In the genomic region with DNA sequence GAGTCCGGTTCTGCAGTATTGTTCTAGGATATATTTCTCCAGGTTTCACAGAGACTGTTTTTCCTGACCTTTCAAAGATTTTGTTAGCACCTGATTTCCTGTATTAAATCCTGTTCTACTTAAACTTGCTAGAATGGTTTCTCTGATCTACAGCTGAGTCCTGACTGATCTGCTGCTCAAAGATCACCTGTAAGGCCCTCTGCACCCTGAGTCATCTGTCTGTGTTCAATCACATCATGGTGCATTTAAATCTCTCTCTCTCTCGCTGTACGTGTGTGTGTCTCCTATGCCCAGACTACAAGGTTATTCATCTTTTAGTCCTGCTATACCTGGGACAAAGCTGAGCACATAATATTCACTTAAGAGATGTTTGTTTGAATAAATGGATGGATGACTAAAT, we compare ENCODE assay signal across 1 cellular context.
TF ChIP-seq lines count a peak whose summit lies in the region.

No MANE protein-coding gene starts in this region.

TF ChIP-seq in GM23338, 12 proteins besides CTCF, POLR2A, EP300 and RAD21 (continued from another document):
- TF ChIP-seq, protein P1, sequence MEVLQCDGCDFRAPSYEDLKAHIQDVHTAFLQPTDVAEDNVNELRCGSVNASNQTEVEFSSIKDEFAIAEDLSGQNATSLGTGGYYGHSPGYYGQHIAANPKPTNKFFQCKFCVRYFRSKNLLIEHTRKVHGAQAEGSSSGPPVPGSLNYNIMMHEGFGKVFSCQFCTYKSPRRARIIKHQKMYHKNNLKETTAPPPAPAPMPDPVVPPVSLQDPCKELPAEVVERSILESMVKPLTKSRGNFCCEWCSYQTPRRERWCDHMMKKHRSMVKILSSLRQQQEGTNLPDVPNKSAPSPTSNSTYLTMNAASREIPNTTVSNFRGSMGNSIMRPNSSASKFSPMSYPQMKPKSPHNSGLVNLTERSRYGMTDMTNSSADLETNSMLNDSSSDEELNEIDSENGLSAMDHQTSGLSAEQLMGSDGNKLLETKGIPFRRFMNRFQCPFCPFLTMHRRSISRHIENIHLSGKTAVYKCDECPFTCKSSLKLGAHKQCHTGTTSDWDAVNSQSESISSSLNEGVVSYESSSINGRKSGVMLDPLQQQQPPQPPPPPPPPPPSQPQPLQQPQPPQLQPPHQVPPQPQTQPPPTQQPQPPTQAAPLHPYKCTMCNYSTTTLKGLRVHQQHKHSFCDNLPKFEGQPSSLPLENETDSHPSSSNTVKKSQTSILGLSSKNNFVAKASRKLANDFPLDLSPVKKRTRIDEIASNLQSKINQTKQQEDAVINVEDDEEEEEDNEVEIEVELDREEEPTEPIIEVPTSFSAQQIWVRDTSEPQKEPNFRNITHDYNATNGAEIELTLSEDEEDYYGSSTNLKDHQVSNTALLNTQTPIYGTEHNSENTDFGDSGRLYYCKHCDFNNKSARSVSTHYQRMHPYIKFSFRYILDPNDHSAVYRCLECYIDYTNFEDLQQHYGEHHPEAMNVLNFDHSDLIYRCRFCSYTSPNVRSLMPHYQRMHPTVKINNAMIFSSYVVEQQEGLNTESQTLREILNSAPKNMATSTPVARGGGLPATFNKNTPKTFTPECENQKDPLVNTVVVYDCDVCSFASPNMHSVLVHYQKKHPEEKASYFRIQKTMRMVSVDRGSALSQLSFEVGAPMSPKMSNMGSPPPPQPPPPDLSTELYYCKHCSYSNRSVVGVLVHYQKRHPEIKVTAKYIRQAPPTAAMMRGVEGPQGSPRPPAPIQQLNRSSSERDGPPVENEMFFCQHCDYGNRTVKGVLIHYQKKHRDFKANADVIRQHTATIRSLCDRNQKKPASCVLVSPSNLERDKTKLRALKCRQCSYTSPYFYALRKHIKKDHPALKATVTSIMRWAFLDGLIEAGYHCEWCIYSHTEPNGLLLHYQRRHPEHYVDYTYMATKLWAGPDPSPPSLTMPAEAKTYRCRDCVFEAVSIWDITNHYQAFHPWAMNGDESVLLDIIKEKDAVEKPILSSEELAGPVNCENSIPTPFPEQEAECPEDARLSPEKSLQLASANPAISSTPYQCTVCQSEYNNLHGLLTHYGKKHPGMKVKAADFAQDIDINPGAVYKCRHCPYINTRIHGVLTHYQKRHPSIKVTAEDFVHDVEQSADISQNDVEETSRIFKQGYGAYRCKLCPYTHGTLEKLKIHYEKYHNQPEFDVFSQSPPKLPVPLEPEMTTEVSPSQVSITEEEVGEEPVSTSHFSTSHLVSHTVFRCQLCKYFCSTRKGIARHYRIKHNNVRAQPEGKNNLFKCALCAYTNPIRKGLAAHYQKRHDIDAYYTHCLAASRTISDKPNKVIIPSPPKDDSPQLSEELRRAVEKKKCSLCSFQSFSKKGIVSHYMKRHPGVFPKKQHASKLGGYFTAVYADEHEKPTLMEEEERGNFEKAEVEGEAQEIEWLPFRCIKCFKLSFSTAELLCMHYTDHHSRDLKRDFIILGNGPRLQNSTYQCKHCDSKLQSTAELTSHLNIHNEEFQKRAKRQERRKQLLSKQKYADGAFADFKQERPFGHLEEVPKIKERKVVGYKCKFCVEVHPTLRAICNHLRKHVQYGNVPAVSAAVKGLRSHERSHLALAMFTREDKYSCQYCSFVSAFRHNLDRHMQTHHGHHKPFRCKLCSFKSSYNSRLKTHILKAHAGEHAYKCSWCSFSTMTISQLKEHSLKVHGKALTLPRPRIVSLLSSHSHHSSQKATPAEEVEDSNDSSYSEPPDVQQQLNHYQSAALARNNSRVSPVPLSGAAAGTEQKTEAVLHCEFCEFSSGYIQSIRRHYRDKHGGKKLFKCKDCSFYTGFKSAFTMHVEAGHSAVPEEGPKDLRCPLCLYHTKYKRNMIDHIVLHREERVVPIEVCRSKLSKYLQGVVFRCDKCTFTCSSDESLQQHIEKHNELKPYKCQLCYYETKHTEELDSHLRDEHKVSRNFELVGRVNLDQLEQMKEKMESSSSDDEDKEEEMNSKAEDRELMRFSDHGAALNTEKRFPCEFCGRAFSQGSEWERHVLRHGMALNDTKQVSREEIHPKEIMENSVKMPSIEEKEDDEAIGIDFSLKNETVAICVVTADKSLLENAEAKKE (CRISPR knock-in tag; IDR thresholded peaks at IDR 0.05) = no peak
- no peak for TF ChIP-seq CREB1 (CRISPR knock-in tag; IDR thresholded peaks at IDR 0.05; ENCODE audit: low read depth)
